ENCODE assay signal across 9 cellular contexts in the genomic region with DNA sequence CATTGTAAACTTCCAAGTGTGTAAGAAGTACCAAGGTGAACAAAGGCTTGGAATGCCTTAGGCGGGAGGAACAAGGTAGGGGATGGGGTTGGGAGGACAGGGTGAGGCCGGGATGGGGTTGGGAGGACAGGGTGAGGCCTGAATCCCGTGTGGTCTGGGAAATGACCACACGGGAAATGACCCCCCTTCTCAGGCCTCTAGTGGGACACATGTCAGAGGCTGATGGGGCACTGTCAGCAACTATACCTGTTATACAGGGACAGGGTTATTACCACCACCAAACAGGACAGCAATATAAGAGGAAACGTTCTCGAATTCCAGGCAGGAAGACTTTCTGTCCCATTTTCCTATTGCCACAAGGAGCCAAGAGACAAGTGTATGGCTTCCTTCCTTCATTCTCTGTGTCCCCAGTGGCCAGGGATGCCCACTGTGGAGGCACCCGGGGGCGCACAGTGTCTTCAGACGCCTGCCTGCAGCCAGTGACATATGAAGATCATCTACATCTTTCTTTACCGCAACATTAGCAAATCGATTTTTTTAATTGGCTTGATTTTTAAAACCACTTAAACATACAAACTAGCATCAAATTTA. TPM values are rescaled to one million over a fixed set of nuclear protein-coding genes. Genes with fewer than 3 reads are reported as not detected.
DNase-seq lines count a peak whose midpoint lies in the region; ATAC-seq, FAIRE-seq and TF ChIP-seq lines count a peak whose summit lies in the region.
"Had no signal": no experiment of that assay in that cellular context is flagged by ENCODE, and none has a peak within 500 bp of the region (broad histone marks: within the 10 kb centered on the region; RNA-seq: fewer than 3 reads in every experiment).

No MANE protein-coding gene starts in this region.

- H3K4me1 Mint-ChIP-seq in activated naive CD4-positive, alpha-beta T cell treated with anti-CD3 and anti-CD28 coated beads for 36 hours (ENCODE audit: low read depth) = peaks cover 23% of the 10 kb centered on the region

- H2AFZ ChIP-seq in hepatocyte = no peak overlapping the region

- 36% methylated on average over 11 of the region's 11 CpGs for WGBS in hepatocyte (ENCODE audit: low lambda C conversion rate, missing lambda C conversion rate)
- WGBS in thymus = 49% methylated on average over 11 of the region's 11 CpGs

- no peaks in the 10 kb centered on the region for H3K9me3 ChIP-seq in hepatocyte (ENCODE audit: low read depth)
- H3K9me3 ChIP-seq in thymus (ENCODE audit: control insufficient read depth) = no peaks in the 10 kb centered on the region

- intact Hi-C loops in activated naive CD4-positive, alpha-beta T cell treated with anti-CD3 and anti-CD28 coated beads for 36 hours (cut with micrococcal nuclease) = loop anchor here (1.0 to 2.0 kb wide), 2 partner anchors 16 to 56 kb away; no protein-coding TSS in a partner anchor

- H3K27me3 ChIP-seq in hepatocyte = no peaks in the 10 kb centered on the region
- H3K27me3 ChIP-seq in thymus (ENCODE audit: control insufficient read depth, insufficient read depth) = no peaks in the 10 kb centered on the region

- no peak for TF ChIP-seq CTCF in hepatocyte (IDR thresholded peaks at IDR 0.05; ENCODE audit: poor library complexity)

- CTCF ChIA-PET in activated naive CD4-positive, alpha-beta T cell treated with anti-CD3 and anti-CD28 coated beads for 36 hours (lab: Charles Lee) = interaction anchor here (1.5 to 3.1 kb wide), 2 partner anchors 24 to 26 kb away, joined by 3 to 9 read pairs; no protein-coding TSS in a partner anchor

- H3K27me3 Mint-ChIP-seq in activated naive CD4-positive, alpha-beta T cell treated with anti-CD3 and anti-CD28 coated beads for 36 hours (ENCODE audit: low read depth) = peaks cover 30% of the 10 kb centered on the region

- H3K27ac ChIP-seq in hepatocyte (no peak overlapping the region), thymus (ENCODE audit: low read depth) (no peak overlapping the region)

- FAIRE-seq in frontal cortex (lab: Jason Lieb, UNC) = no peak

- H3K36me3 ChIP-seq in hepatocyte (replicated peaks; ENCODE audit: insufficient read depth, low read depth) (no peaks in the 10 kb centered on the region), thymus (ENCODE audit: control insufficient read depth, insufficient read depth) (peaks cover 4% of the 10 kb centered on the region)

- peaks cover 54% of the 10 kb centered on the region for H3K79me2 ChIP-seq in hepatocyte

- H3K4me3 Mint-ChIP-seq in activated naive CD4-positive, alpha-beta T cell treated with anti-CD3 and anti-CD28 coated beads for 36 hours = peak overlapping the region; percentile 95

- H3K4me2 ChIP-seq in hepatocyte = peak overlapping the region; percentile 90

- no peak for ATAC-seq in HG02642 (IDR thresholded peaks at IDR 0.05; ENCODE audit: poor library complexity, unreplicated experiment)

- no peaks in the 10 kb centered on the region for H3K9me3 Mint-ChIP-seq in activated naive CD4-positive, alpha-beta T cell treated with anti-CD3 and anti-CD28 coated beads for 36 hours

- H4K20me1 ChIP-seq in hepatocyte (ENCODE audit: insufficient read depth, poor library complexity, severe bottlenecking) = no peaks in the 10 kb centered on the region

- no peaks in the 10 kb centered on the region for H3K9me2 ChIP-seq in hepatocyte (replicated peaks; ENCODE audit: insufficient read depth)

- peak overlapping the region; percentile 85 for H3K27ac Mint-ChIP-seq in activated naive CD4-positive, alpha-beta T cell treated with anti-CD3 and anti-CD28 coated beads for 36 hours

- no peak for DNase-seq in activated naive CD4-positive, alpha-beta T cell treated with anti-CD3 and anti-CD28 coated beads for 36 hours
- no peak for DNase-seq in activated naive CD4-positive, alpha-beta T cell (lab: John Stamatoyannopoulos, UW)
- DNase-seq in SW480 (ENCODE audit: low spot score) (peak; percentile 8), hepatocyte (ENCODE audit: low spot score) (no peak), frontal cortex (ENCODE audit: low spot score in 2 of 2) (no peak), T1000 (lab: John Stamatoyannopoulos, UW) (no peak)
- DNase-seq: NCI-H2081 treated with DMSO at 0.1 percent for 48 hours had no signal

- H3K4me3 ChIP-seq in hepatocyte (peak overlapping the region; percentile 82), thymus (ENCODE audit: low read length) (peak overlapping the region; percentile 76)

- H3K4me1 ChIP-seq in hepatocyte (ENCODE audit: insufficient read depth) = peaks cover 9% of the 10 kb centered on the region
- H3K4me1 ChIP-seq in thymus (ENCODE audit: control insufficient read depth, insufficient read depth, low read length) = peaks cover 14% of the 10 kb centered on the region

- peaks cover 52% of the 10 kb centered on the region for H3K36me3 Mint-ChIP-seq in activated naive CD4-positive, alpha-beta T cell treated with anti-CD3 and anti-CD28 coated beads for 36 hours (ENCODE audit: low read depth)

RNA-seq across cellular contexts. Expression of a gene that starts 1.3 kb away (rescaled TPM):
- total RNA-seq in activated naive CD4-positive, alpha-beta T cell treated with anti-CD3 and anti-CD28 coated beads for 36 hours = 100 to 1,000 TPM; 266 to 273 TPM
- 9.1 and 13.1 TPM in 2 replicates for total RNA-seq in hepatocyte
- polyA plus RNA-seq in hepatocyte = 8.1 and 9.5 TPM in 2 replicates
- 3.9 TPM for polyA plus RNA-seq in thymus
- total RNA-seq in frontal cortex = 1.2 TPM

Comparison
In these comparisons a context has a peak if more than half of its experiments do, and no peak if none do; other contexts are left out.
1. RNA of a gene that starts 1.3 kb away (total RNA-seq): 266 to 273 TPM in activated naive CD4-positive, alpha-beta T cell treated with anti-CD3 and anti-CD28 coated beads for 36 hours; 9.1 to 13.1 TPM in hepatocyte and 1.2 TPM in frontal cortex (single experiment); every median in the first group is over 10 times any median in the second.